ENCODE assay signal across 9 cellular contexts in the genomic region with DNA sequence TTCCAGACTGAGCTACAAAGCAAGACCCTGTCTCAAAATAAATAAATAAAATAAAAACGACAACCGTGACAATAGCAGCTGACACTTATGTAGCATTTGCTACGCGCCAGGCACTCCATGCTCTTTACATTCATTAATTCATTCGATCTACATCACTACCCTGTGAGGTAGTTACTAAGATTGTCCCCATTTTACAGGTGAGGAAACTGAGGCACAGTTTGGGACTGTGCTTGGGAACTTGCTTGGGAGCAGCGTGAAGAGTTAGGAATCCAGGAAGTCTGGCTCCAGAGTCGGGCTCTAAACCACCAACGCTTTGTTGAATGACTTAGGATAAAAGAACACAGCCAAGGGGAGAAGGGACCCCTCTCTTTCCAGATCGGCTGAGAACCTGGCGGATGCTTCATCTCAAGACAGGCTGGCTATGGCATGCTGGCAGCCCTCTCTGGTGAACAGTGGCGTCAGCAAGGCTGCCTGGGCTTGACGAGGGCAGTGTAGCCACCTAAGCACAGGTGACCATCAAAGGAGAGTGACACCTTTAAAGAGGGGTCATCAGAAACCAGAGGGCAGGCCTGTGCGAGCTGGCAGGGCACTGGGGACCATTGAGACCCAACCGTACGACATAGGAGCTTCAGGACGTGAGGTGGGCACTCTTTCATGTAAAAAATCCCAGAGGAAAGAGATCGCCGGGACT. TPM values are rescaled to one million over a fixed set of nuclear protein-coding genes. Genes with fewer than 3 reads are reported as not detected.
A peak's percentile ranks its signal among the peaks of the same experiment; 100 is the strongest.
DNase-seq lines count a peak whose midpoint lies in the region; ATAC-seq and TF ChIP-seq lines count a peak whose summit lies in the region.
"Had no signal": no experiment of that assay in that cellular context is flagged by ENCODE, and none has a peak within 500 bp of the region (broad histone marks: within the 10 kb centered on the region; RNA-seq: fewer than 3 reads in every experiment).

No MANE protein-coding gene starts in this region.

- H3K4me2 ChIP-seq in PC-3 (ENCODE audit: low read length) (peak overlapping the region; percentile 81), trophoblast cell (ENCODE audit: low read length) (peak overlapping the region; percentile 84)

- H3K79me2 ChIP-seq in PC-3 (ENCODE audit: low read length): peaks cover 33% of the 10 kb centered on the region
- peaks cover 9% of the 10 kb centered on the region for H3K79me2 ChIP-seq in trophoblast cell (ENCODE audit: control insufficient read depth, insufficient read depth, low read length, poor library complexity)

- TF ChIP-seq CTCF in PC-3 (conservative IDR thresholded peaks at IDR 0.05; ENCODE audit: low read depth, low read length) (no peak), esophagus squamous epithelium (IDR thresholded peaks at IDR 0.05) (no peak)

- H3K23ac ChIP-seq in trophoblast cell (ENCODE audit: low read length): no peak overlapping the region

- CTCF ChIA-PET in PC-3 (lab: Charles Lee): no interaction called here

- DNase-seq in PC-3 (no peak), esophagus squamous epithelium (lab: John Stamatoyannopoulos, UW) (no peak), trophoblast cell (no peak), HK-2 (ENCODE audit: unreplicated experiment) (no peak), NCI-H446 treated with DMSO at 0.1 percent for 48 hours (lab: John Stamatoyannopoulos, UW) (no peak)
- DNase-seq in stimulated activated CD4-positive, alpha-beta T cell treated with anti-CD3 and anti-CD28 coated beads, Interleukin-2, amount 100 ng/mL, for 48 hours: no peak

- WGBS in esophagus squamous epithelium, 2 donors: 32 to 43% methylated on average over 9 to 14 of the region's 18 CpGs
- no CpG with 5 or more reads among the region's 18 CpGs for WGBS in trophoblast cell (ENCODE audit: extremely low coverage, insufficient coverage, insufficient read length)

- peak overlapping the region; percentile 86 for H3K9ac ChIP-seq in PC-3 (ENCODE audit: low read length)
- H3K9ac ChIP-seq in trophoblast cell (ENCODE audit: low read length): peak overlapping the region; percentile 81

- no peaks in the 10 kb centered on the region for H3K9me3 ChIP-seq in PC-3 (ENCODE audit: low read length)
- H3K9me3 ChIP-seq in esophagus squamous epithelium: no peaks in the 10 kb centered on the region
- H3K9me3 ChIP-seq in trophoblast cell (ENCODE audit: insufficient read depth, low read depth, low read length): no peaks in the 10 kb centered on the region

- POLR2A ChIA-PET in PC-3 (lab: Charles Lee; ENCODE audit: unreplicated experiment): no interaction called here

- H3K4ac ChIP-seq in trophoblast cell (ENCODE audit: low read depth, low read length): peak overlapping the region; percentile 83

- H3K27ac ChIP-seq in PC-3 (ENCODE audit: low read length) (peak overlapping the region; percentile 68), esophagus squamous epithelium (peak overlapping the region; percentile 86 to 96 (median 95)), trophoblast cell (ENCODE audit: low read depth, low read length) (no peak overlapping the region)

- H2BK12ac ChIP-seq in trophoblast cell (ENCODE audit: low read length): no peak overlapping the region

- peaks cover 9% of the 10 kb centered on the region for H3K79me1 ChIP-seq in trophoblast cell (ENCODE audit: low read length)

- peak overlapping the region; percentile 95 for H4K8ac ChIP-seq in trophoblast cell (ENCODE audit: low read depth, low read length)

- TF ChIP-seq POLR2A in esophagus squamous epithelium (IDR thresholded peaks at IDR 0.05): no peak

- H2AFZ ChIP-seq in PC-3 (ENCODE audit: low read length): peak overlapping the region; percentile 72
- H2AFZ ChIP-seq in trophoblast cell (ENCODE audit: insufficient read depth, low read length, poor library complexity): peak overlapping the region; percentile 98

- peak overlapping the region; percentile 98 for H3K4me3 ChIP-seq in PC-3 (ENCODE audit: low read length)
- peak overlapping the region; percentile 68 to 98 (median 86) for H3K4me3 ChIP-seq in esophagus squamous epithelium
- peak overlapping the region; percentile 89 for H3K4me3 ChIP-seq in trophoblast cell (ENCODE audit: low read depth, low read length)

- H2BK120ac ChIP-seq in trophoblast cell (ENCODE audit: insufficient read depth, low read length, poor library complexity): peak overlapping the region; percentile 99

- H3K4me1 ChIP-seq in PC-3 (ENCODE audit: insufficient read depth, low read length): 0 out of 2 replicates have a peak, but pooled peaks cover 10% of the 10 kb centered on the region
- H3K4me1 ChIP-seq in esophagus squamous epithelium: peaks cover 0 to 30% (median 14%) of the 10 kb centered on the region in 3 donors
- peaks cover 0 to 6% of the 10 kb centered on the region in 2 experiments for H3K4me1 ChIP-seq in trophoblast cell (ENCODE audit: control insufficient read depth in 1 of 2, insufficient read depth in 2 of 2, low read length in 2 of 2)

- peak overlapping the region; percentile 97 for H3K18ac ChIP-seq in trophoblast cell (ENCODE audit: low read length)

- peak; percentile 2 for ATAC-seq in GM19455 (IDR thresholded peaks at IDR 0.05; ENCODE audit: unreplicated experiment)
- peak; percentile 31 for ATAC-seq in PC-3
- ATAC-seq in GM19467 (IDR thresholded peaks at IDR 0.05; ENCODE audit: unreplicated experiment): no peak

- peak overlapping the region; percentile 33 for H2AK5ac ChIP-seq in trophoblast cell (ENCODE audit: low read length)

- peak overlapping the region; percentile 89 for H4K12ac ChIP-seq in trophoblast cell (ENCODE audit: low read depth, low read length)

- H3K27me3 ChIP-seq in PC-3 (ENCODE audit: low read length): no peaks in the 10 kb centered on the region
- H3K27me3 ChIP-seq in esophagus squamous epithelium: no peaks in the 10 kb centered on the region
- H3K27me3 ChIP-seq in trophoblast cell (ENCODE audit: insufficient read depth, low read length): no peaks in the 10 kb centered on the region

- intact Hi-C loops in PC-3 (cut with micrococcal nuclease) (no loop called here), esophagus squamous epithelium (cut with DNase I) (no loop called here)

- TSS peak; percentile 71 for BruUV-seq in PC-3 (replicated peaks; lab: Mats Ljungman, UMichigan)

- no peaks in the 10 kb centered on the region for H3F3A ChIP-seq in PC-3 (ENCODE audit: low read length, unreplicated experiment)

- H3K36me3 ChIP-seq in PC-3 (ENCODE audit: low read depth, low read length): no peaks in the 10 kb centered on the region; the same call in 1 of the 2 replicates
- peaks cover 7 to 27% (median 15%) of the 10 kb centered on the region in 3 donors for H3K36me3 ChIP-seq in esophagus squamous epithelium
- H3K36me3 ChIP-seq in trophoblast cell (ENCODE audit: control insufficient read depth in 1 of 2, insufficient read depth in 2 of 2, low read length in 2 of 2): peaks cover 14 to 20% of the 10 kb centered on the region in 2 experiments

- H2BK5ac ChIP-seq in trophoblast cell (ENCODE audit: low read depth, low read length, poor library complexity): peak overlapping the region; percentile 99

- no peaks in the 10 kb centered on the region for H4K20me1 ChIP-seq in PC-3 (ENCODE audit: low read length)

- no peaks in the 10 kb centered on the region for H3K9me2 ChIP-seq in PC-3 (replicated peaks; ENCODE audit: low read length)

- peak overlapping the region; percentile 99 for H3K14ac ChIP-seq in trophoblast cell (ENCODE audit: low read length)

- H4K91ac ChIP-seq in trophoblast cell (ENCODE audit: low read depth, low read length): peak overlapping the region; percentile 99

RNA-seq across cellular contexts. Expression of a gene that starts 0.6 kb away (rescaled TPM):
- 51.4 and 58.3 TPM in 2 replicates for total RNA-seq in PC-3 (2014; rRNA removed)
- total RNA-seq in esophagus squamous epithelium: 10 to 100 TPM; 21.0 to 29.5 (median 26.4) TPM
- 5.3 and 5.8 TPM in 2 replicates for polyA plus RNA-seq in trophoblast cell (2013)

RNA-seq across cellular contexts. Expression of a gene that starts 6.2 kb away (rescaled TPM):
- 53.6 and 77.9 TPM in 2 replicates for total RNA-seq in PC-3 (2014; rRNA removed)
- total RNA-seq in esophagus squamous epithelium: 10 to 100 TPM; 26.5 to 46.8 (median 27.2) TPM
- polyA plus RNA-seq in trophoblast cell (2013): 47.0 and 52.8 TPM in 2 replicates

RNA-seq across cellular contexts. Expression of a gene that starts 16.6 kb away (rescaled TPM):
- not detected in 2 replicates for total RNA-seq in PC-3 (2014; rRNA removed)
- not detected for total RNA-seq in esophagus squamous epithelium
- not detected in 2 replicates for polyA plus RNA-seq in trophoblast cell (2013)
- total RNA-seq: subcutaneous adipose tissue had no signal

RNA-seq across cellular contexts. Expression of a gene that starts 19.6 kb away (rescaled TPM):
- total RNA-seq in PC-3 (2014; rRNA removed): 0.36 and 0.69 TPM in 2 replicates
- total RNA-seq in esophagus squamous epithelium: not detected
- 0.39 and 0.47 TPM in 2 replicates for polyA plus RNA-seq in trophoblast cell (2013)
- total RNA-seq: subcutaneous adipose tissue had no signal

RNA-seq across cellular contexts. Expression of a gene that starts 39.1 kb away (rescaled TPM):
- total RNA-seq in PC-3 (2014; rRNA removed) (not detected in 2 replicates), esophagus squamous epithelium (under 1 TPM in 1 of 4 donors, not detected in 3; 0.95 TPM)
- polyA plus RNA-seq in trophoblast cell (2013): 0.21 TPM in 1 of 2 replicates, not detected in the other
